Comparison of ENCODE assay signal across 10 cellular contexts in the genomic region with DNA sequence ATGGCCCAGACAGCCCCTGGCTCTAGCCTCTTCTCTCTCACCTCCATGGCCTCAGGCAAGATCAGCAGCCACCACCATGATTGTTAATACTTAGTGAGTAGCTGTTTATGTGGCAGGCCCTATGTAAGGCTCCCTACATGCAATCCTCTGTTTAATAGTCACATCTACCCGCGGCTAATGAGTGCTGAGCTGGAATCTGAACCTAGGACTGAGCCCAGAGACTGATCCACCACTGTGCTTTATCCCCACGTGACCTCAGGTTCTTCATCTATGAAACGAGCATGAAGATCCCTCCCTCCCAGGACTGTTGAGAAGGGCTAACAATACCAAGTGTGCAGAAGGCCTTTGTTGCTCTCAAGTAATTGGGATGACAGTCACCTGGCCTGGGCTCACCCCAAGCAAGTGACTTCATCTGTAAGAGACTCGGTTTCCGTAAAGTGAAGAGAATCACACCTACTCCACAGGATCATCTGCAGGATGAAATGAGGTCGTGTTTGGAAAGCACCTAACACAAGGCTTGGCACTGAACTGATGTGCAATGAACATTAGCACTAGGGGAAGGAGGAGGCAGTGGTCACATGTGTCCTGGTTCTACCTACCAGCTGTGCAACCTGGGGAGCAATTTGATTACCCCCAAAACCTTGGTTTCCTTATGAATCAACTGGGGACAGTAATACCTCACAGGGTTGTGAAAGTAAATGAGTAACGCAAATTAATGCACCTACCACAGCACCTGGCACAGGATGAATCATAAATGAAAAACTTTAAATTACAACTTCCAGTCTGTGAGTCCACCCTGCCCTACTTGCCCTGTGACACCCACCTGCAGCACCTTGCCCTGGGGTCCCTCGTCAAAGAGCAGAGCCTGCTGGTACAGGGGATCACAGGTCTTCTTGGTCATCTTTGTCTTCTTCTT. TPM values are rescaled to one million over a fixed set of nuclear protein-coding genes. Genes with fewer than 3 reads are reported as not detected.
A peak's percentile ranks its signal among the peaks of the same experiment; 100 is the strongest.
DNase-seq lines count a peak whose midpoint lies in the region; ATAC-seq and TF ChIP-seq lines count a peak whose summit lies in the region.
"Had no signal": no experiment of that assay in that cellular context is flagged by ENCODE, and none has a peak within 500 bp of the region (broad histone marks: within the 10 kb centered on the region; RNA-seq: fewer than 3 reads in every experiment).

No MANE protein-coding gene starts in this region.

- H3K27ac Mint-ChIP-seq in activated naive CD8-positive, alpha-beta T cell treated with anti-CD3 and anti-CD28 coated beads for 36 hours, result peak overlapping the region; percentile 62

- H3K9me3 ChIP-seq in BLaER1, result no peaks in the 10 kb centered on the region

- peaks cover 89% of the 10 kb centered on the region for H3K4me1 ChIP-seq in BLaER1

- H3K4me1 Mint-ChIP-seq in activated naive CD8-positive, alpha-beta T cell treated with anti-CD3 and anti-CD28 coated beads for 36 hours, result peaks cover 24% of the 10 kb centered on the region

- peak overlapping the region; percentile 45 for H3K27ac ChIP-seq in BLaER1
- no peak overlapping the region for H3K27ac ChIP-seq in substantia nigra (ENCODE audit: low read depth, low read length, poor library complexity, severe bottlenecking)

- H3K9ac ChIP-seq in BLaER1, result no peak overlapping the region

- no peaks in the 10 kb centered on the region for H3K36me3 Mint-ChIP-seq in activated naive CD8-positive, alpha-beta T cell treated with anti-CD3 and anti-CD28 coated beads for 36 hours

- H3K36me3 ChIP-seq in BLaER1, result peaks cover 31% of the 10 kb centered on the region

- ATAC-seq in GM18868 (IDR thresholded peaks at IDR 0.05; ENCODE audit: unreplicated experiment) (peak; percentile 62), HG02973 (IDR thresholded peaks at IDR 0.05; ENCODE audit: unreplicated experiment) (peak; percentile 75)

- no peaks in the 10 kb centered on the region for H3K27me3 ChIP-seq in BLaER1

- no peaks in the 10 kb centered on the region for H3K9me3 Mint-ChIP-seq in activated naive CD8-positive, alpha-beta T cell treated with anti-CD3 and anti-CD28 coated beads for 36 hours

- H3K4me3 Mint-ChIP-seq in activated naive CD8-positive, alpha-beta T cell treated with anti-CD3 and anti-CD28 coated beads for 36 hours, result no peak overlapping the region

- peaks cover 6% of the 10 kb centered on the region; the same call in 1 of the 2 replicates for H4K20me1 ChIP-seq in BLaER1

- TF ChIP-seq CTCF in foreskin fibroblast (IDR thresholded peaks at IDR 0.05; ENCODE audit: low read depth, low read length), result no peak

- DNase-seq in activated naive CD8-positive, alpha-beta T cell treated with anti-CD3 and anti-CD28 coated beads for 36 hours, result peak; percentile 44
- no peak for DNase-seq in substantia nigra (lab: John Stamatoyannopoulos, UW)
- no peak for DNase-seq in NCI-H128 (lab: John Stamatoyannopoulos, UW; ENCODE audit: unreplicated experiment)
- no peak for DNase-seq in dedifferentiated amniotic fluid mesenchymal stem cell (ENCODE audit: extremely low spot score)
- DNase-seq in foreskin fibroblast, result no peak
- DNase-seq: cortex of kidney, NCI-H2107 had no signal

- peak overlapping the region; percentile 86 for H3K4me2 ChIP-seq in BLaER1

- no peak overlapping the region for H3K4me3 ChIP-seq in BLaER1
- no peak overlapping the region for H3K4me3 ChIP-seq in foreskin fibroblast (ENCODE audit: low read depth in 1 of 2, low read length in 2 of 2)

- H3K27me3 Mint-ChIP-seq in activated naive CD8-positive, alpha-beta T cell treated with anti-CD3 and anti-CD28 coated beads for 36 hours, result no peaks in the 10 kb centered on the region

RNA-seq across cellular contexts. Expression of gene RIMS3, which starts 37.2 kb away (rescaled TPM):
- 1 to 10 TPM; 1.1 to 1.9 TPM for total RNA-seq in activated naive CD8-positive, alpha-beta T cell treated with anti-CD3 and anti-CD28 coated beads for 36 hours
